ENCODE assay signal across 17 cellular contexts in the genomic region with DNA sequence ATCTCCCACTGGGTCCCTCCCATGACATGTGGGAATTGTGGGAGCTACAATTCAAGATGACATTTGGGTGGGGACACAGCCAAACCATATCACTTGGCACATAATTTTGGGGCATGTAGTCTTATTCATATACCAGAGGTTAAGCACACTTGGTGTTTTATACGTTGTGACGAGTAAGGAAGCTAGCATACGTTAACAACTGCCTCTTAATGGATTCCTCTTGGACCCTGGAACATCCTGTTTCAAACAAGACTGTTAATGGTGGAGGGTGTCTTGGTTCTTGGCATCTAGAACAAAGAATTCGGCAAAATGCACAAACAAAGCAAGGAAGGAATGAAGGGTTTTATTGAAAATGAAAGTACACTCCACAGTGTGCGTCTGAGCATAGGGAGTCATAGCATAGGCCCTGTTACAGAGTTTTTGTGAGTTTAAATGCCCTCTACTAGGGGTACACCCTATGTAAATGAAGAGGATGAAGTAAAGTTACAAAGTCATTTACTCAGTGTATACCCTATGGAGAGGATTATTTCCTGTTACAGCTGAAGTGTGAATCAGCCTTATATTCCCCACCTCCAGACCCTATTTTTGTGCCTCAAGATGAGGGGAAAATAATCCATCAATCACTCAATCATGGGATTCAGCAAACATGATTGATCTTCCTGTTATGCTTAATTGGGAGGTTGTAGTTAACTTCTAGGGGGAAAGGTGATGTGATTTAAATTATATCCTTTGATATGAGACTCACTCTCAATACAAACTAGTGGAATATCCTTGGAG.
DNase-seq lines count a peak whose midpoint lies in the region; ATAC-seq, FAIRE-seq and TF ChIP-seq lines count a peak whose summit lies in the region.
"Had no signal": no experiment of that assay in that cellular context is flagged by ENCODE, and none has a peak within 500 bp of the region (broad histone marks: within the 10 kb centered on the region; RNA-seq: fewer than 3 reads in every experiment).

No MANE protein-coding gene starts in this region.

- H3K4me2 ChIP-seq in endothelial cell of umbilical vein (ENCODE audit: insufficient read depth, low read length): peak overlapping the region; percentile 82

- H3K9me3 ChIP-seq in endothelial cell of umbilical vein (replicated peaks; ENCODE audit: control insufficient read depth, insufficient read depth, low read length): no peaks in the 10 kb centered on the region
- no peaks in the 10 kb centered on the region for H3K9me3 ChIP-seq in uterus
- H3K9me3 ChIP-seq: adrenal gland had no signal

- BruUV-seq in endothelial cell of umbilical vein (replicated peaks; lab: Mats Ljungman, UMichigan): TSS peak; percentile 87

- H3K4me1 ChIP-seq in ACC112 (ENCODE audit: control insufficient read depth, insufficient read depth, low read length, unreplicated experiment) (peaks cover 23% of the 10 kb centered on the region), endothelial cell of umbilical vein (ENCODE audit: control insufficient read depth, extremely low read depth, insufficient read depth, low read length) (peaks cover 14% of the 10 kb centered on the region), uterus (no peaks in the 10 kb centered on the region)

- intact Hi-C loops in endothelial cell of umbilical vein (cut with micrococcal nuclease): no loop called here
- intact Hi-C loops in uterus (cut with DNase I; ENCODE audit: low total_unique reads): no loop called here

- H3K27me3 ChIP-seq in ACC112 (ENCODE audit: insufficient read depth, low read length) (no peaks in the 10 kb centered on the region), endothelial cell of umbilical vein (ENCODE audit: control insufficient read depth in 2 of 2, insufficient read depth in 2 of 2, low read length in 2 of 2) (no peaks in the 10 kb centered on the region), uterus (no peaks in the 10 kb centered on the region)
- H3K27me3 ChIP-seq: adrenal gland had no signal

- POLR2A ChIA-PET in endothelial cell of umbilical vein (lab: Charles Lee): no interaction called here

- H3K79me2 ChIP-seq in ACC112 (ENCODE audit: control insufficient read depth, insufficient read depth, low read length, unreplicated experiment) (no peaks in the 10 kb centered on the region), endothelial cell of umbilical vein (ENCODE audit: control insufficient read depth, insufficient read depth, low read length) (no peaks in the 10 kb centered on the region)

- H3K36me3 ChIP-seq in ACC112 (ENCODE audit: insufficient read depth, low read length) (no peaks in the 10 kb centered on the region), endothelial cell of umbilical vein (ENCODE audit: control insufficient read depth in 2 of 2, extremely low read depth in 1 of 2, insufficient read depth in 2 of 2, low read length in 2 of 2) (no peaks in the 10 kb centered on the region), uterus (no peaks in the 10 kb centered on the region)
- H3K36me3 ChIP-seq: adrenal gland, WERI-Rb-1 had no signal

- H3K4me1 Mint-ChIP-seq in HFFc6 (ENCODE audit: low read depth) (peaks cover 69% of the 10 kb centered on the region), neural crest cell (peaks cover 51% of the 10 kb centered on the region)
- H3K4me1 Mint-ChIP-seq in effector memory CD8-positive, alpha-beta T cell (ENCODE audit: low read depth in 2 of 2): no peaks in the 10 kb centered on the region
- H3K4me1 Mint-ChIP-seq in stimulated activated naive CD8-positive, alpha-beta T cell treated with anti-CD3 and anti-CD28 coated beads, Interleukin-15, amount 100 ng/mL, for 72 hours: no peaks in the 10 kb centered on the region

- H3K27me3 Mint-ChIP-seq in HFFc6 (ENCODE audit: insufficient read depth): no peaks in the 10 kb centered on the region
- no peaks in the 10 kb centered on the region for H3K27me3 Mint-ChIP-seq in neural crest cell (ENCODE audit: low read depth)
- H3K27me3 Mint-ChIP-seq in effector memory CD8-positive, alpha-beta T cell: no peaks in the 10 kb centered on the region
- H3K27me3 Mint-ChIP-seq in stimulated activated naive CD8-positive, alpha-beta T cell treated with anti-CD3 and anti-CD28 coated beads, Interleukin-15, amount 100 ng/mL, for 72 hours: no peaks in the 10 kb centered on the region
- H3K27me3 Mint-ChIP-seq: stimulated activated naive CD8-positive, alpha-beta T cell treated with anti-CD3 and anti-CD28 coated beads, Interleukin-15, Interleukin-2, amounts not matched to agents 100 ng/mL and 50 ng/mL, for 24 hours had no signal

- no peaks in the 10 kb centered on the region for H4K20me1 ChIP-seq in endothelial cell of umbilical vein (replicated peaks; ENCODE audit: control insufficient read depth, extremely low read depth, insufficient read depth, low read length)

- dilution Hi-C loops in endothelial cell of umbilical vein (cut with MboI; ENCODE audit: extremely low pct_ligation_motif_present, low sequenced_read_pairs): no loop called here

- H3K4me3 ChIP-seq in ACC112 (ENCODE audit: low read depth, low read length) (no peak overlapping the region), endothelial cell of umbilical vein (replicated peaks in 1 of 3; ENCODE audit: insufficient read depth in 1 of 3, low read depth in 1 of 3, low read length in 3 of 3) (peak overlapping the region in 1 of 3 experiments; percentile 55), uterus (no peak overlapping the region)
- H3K4me3 ChIP-seq: adrenal gland had no signal

- H3K4me3 Mint-ChIP-seq in HFFc6 (peak overlapping the region; percentile 81), neural crest cell (no peak overlapping the region)
- no peak overlapping the region for H3K4me3 Mint-ChIP-seq in effector memory CD8-positive, alpha-beta T cell
- H3K4me3 Mint-ChIP-seq in stimulated activated naive CD8-positive, alpha-beta T cell treated with anti-CD3 and anti-CD28 coated beads, Interleukin-15, amount 100 ng/mL, for 72 hours: no peak overlapping the region
- H3K4me3 Mint-ChIP-seq: activated CD8-positive, alpha-beta T cell treated with anti-CD3 and anti-CD28 coated beads for 36 hours; stimulated activated naive CD8-positive, alpha-beta T cell treated with anti-CD3 and anti-CD28 coated beads, Interleukin-15, Interleukin-2, amounts not matched to agents 100 ng/mL and 50 ng/mL, for 24 hours had no signal

- no peaks in the 10 kb centered on the region for H3K36me3 Mint-ChIP-seq in HFFc6 (ENCODE audit: low read depth)
- H3K36me3 Mint-ChIP-seq in neural crest cell (ENCODE audit: low read depth): no peaks in the 10 kb centered on the region
- H3K36me3 Mint-ChIP-seq in effector memory CD8-positive, alpha-beta T cell (ENCODE audit: insufficient read depth): no peaks in the 10 kb centered on the region

- no peaks in the 10 kb centered on the region for H3K9me3 Mint-ChIP-seq in HFFc6
- no peaks in the 10 kb centered on the region for H3K9me3 Mint-ChIP-seq in neural crest cell
- peaks cover 0 to 1% of the 10 kb centered on the region in 2 donors for H3K9me3 Mint-ChIP-seq in effector memory CD8-positive, alpha-beta T cell
- no peaks in the 10 kb centered on the region for H3K9me3 Mint-ChIP-seq in stimulated activated naive CD8-positive, alpha-beta T cell treated with anti-CD3 and anti-CD28 coated beads, Interleukin-15, amount 100 ng/mL, for 72 hours
- H3K9me3 Mint-ChIP-seq: activated CD8-positive, alpha-beta T cell treated with anti-CD3 and anti-CD28 coated beads for 36 hours; stimulated activated naive CD8-positive, alpha-beta T cell treated with anti-CD3 and anti-CD28 coated beads, Interleukin-15, Interleukin-2, amounts not matched to agents 100 ng/mL and 50 ng/mL, for 24 hours had no signal

- no peaks in the 10 kb centered on the region for H3K9me1 ChIP-seq in endothelial cell of umbilical vein (replicated peaks; ENCODE audit: control insufficient read depth, extremely low read depth, insufficient read depth, low read length)

- H3K27ac Mint-ChIP-seq in HFFc6 (peak overlapping the region; percentile 89), neural crest cell (ENCODE audit: unreplicated experiment) (peak overlapping the region; percentile 89)
- H3K27ac Mint-ChIP-seq in effector memory CD8-positive, alpha-beta T cell: no peak overlapping the region
- no peak overlapping the region for H3K27ac Mint-ChIP-seq in stimulated activated naive CD8-positive, alpha-beta T cell treated with anti-CD3 and anti-CD28 coated beads, Interleukin-15, amount 100 ng/mL, for 72 hours
- H3K27ac Mint-ChIP-seq: activated CD8-positive, alpha-beta T cell treated with anti-CD3 and anti-CD28 coated beads for 36 hours; stimulated activated naive CD8-positive, alpha-beta T cell treated with anti-CD3 and anti-CD28 coated beads, Interleukin-15, Interleukin-2, amounts not matched to agents 100 ng/mL and 50 ng/mL, for 24 hours had no signal

- no peak for FAIRE-seq in endothelial cell of umbilical vein (lab: Jason Lieb, UNC)
- FAIRE-seq: islet of Langerhans had no signal

- ATAC-seq in effector memory CD8-positive, alpha-beta T cell (replicated peaks): no peak
- ATAC-seq in stimulated activated naive CD8-positive, alpha-beta T cell treated with anti-CD3 and anti-CD28 coated beads, Interleukin-15, amount 100 ng/mL, for 72 hours: no peak
- ATAC-seq: activated CD8-positive, alpha-beta T cell treated with anti-CD3 and anti-CD28 coated beads for 36 hours had no signal

- TF ChIP-seq CTCF in HFFc6 (IDR thresholded peaks at IDR 0.05) (no peak), endothelial cell of umbilical vein (IDR thresholded peaks at IDR 0.05; ENCODE audit: extremely low read depth in 1 of 2, insufficient read depth in 1 of 2, low read depth in 1 of 2, low read length in 2 of 2) (no peak), neural crest cell (conservative IDR thresholded peaks at IDR 0.05) (no peak), uterus (IDR thresholded peaks at IDR 0.05) (no peak)

- TF ChIP-seq POLR2A in endothelial cell of umbilical vein (IDR thresholded peaks at IDR 0.05; ENCODE audit: low read depth, low read length) (no peak), uterus (IDR thresholded peaks at IDR 0.05) (no peak)

- peak overlapping the region; percentile 83 for H2AFZ ChIP-seq in ACC112 (ENCODE audit: low read length, unreplicated experiment)
- peak overlapping the region; percentile 95 for H2AFZ ChIP-seq in endothelial cell of umbilical vein (ENCODE audit: low read depth, low read length)

- DNase-seq in HFFc6 (no peak), endothelial cell of umbilical vein (ENCODE audit: low read depth, low spot score) (peak; percentile 61), neural crest cell (ENCODE audit: low read depth, low spot score) (no peak), uterus (no peak)
- no peak for DNase-seq in effector memory CD8-positive, alpha-beta T cell
- DNase-seq in stimulated activated naive CD8-positive, alpha-beta T cell treated with anti-CD3 and anti-CD28 coated beads, Interleukin-15, amount 100 ng/mL, for 72 hours: no peak
- DNase-seq in stimulated activated CD4-positive, alpha-beta T cell treated with anti-CD3 and anti-CD28 coated beads, Interleukin-4, amount 100 ng/mL, for 24 hours: no peak
- DNase-seq: activated CD8-positive, alpha-beta T cell treated with anti-CD3 and anti-CD28 coated beads for 36 hours; adrenal gland; head of caudate nucleus; NCI-H146; NCI-H345; SW 1271; WERI-Rb-1 had no signal

- CTCF ChIA-PET in endothelial cell of umbilical vein (lab: Charles Lee): interaction anchor here (1.2 to 3.1 kb wide), 5 partner anchors 16 to 169 kb away, joined by 3 to 16 read pairs (median 5); no protein-coding TSS in a partner anchor

- H3K27ac ChIP-seq in ACC112 (ENCODE audit: low read depth, low read length): no peak overlapping the region
- peak overlapping the region; percentile 67 for H3K27ac ChIP-seq in endothelial cell of umbilical vein (ENCODE audit: insufficient read depth, low read depth, low read length)
- peak overlapping the region in 1 of 2 donors; percentile 43 for H3K27ac ChIP-seq in uterus
- H3K27ac ChIP-seq: WERI-Rb-1 had no signal

- H3K9ac ChIP-seq in endothelial cell of umbilical vein (replicated peaks; ENCODE audit: extremely low read depth, insufficient read depth, low read length): peak overlapping the region; percentile 52

Comparison
In these comparisons a context has a peak if more than half of its experiments do, and no peak if none do; other contexts are left out.
1. H3K27ac Mint-ChIP-seq: peak in HFFc6 (single experiment) and neural crest cell (single experiment); none in effector memory CD8-positive, alpha-beta T cell (0 of 2) and stimulated activated naive CD8-positive, alpha-beta T cell treated with anti-CD3 and anti-CD28 coated beads, Interleukin-15, amount 100 ng/mL, for 72 hours (0 of 2).